In genomic region chr14:68693926-68694325, GRCh38 we compare ENCODE assay signal across 18 cellular contexts.
A peak's percentile ranks its signal among the peaks of the same experiment; 100 is the strongest.
DNase-seq lines count a peak whose midpoint lies in the region; ATAC-seq and TF ChIP-seq lines count a peak whose summit lies in the region.
"Had no signal": no experiment of that assay in that cellular context is flagged by ENCODE, and none has a peak within 500 bp of the region (broad histone marks: within the 10 kb centered on the region; RNA-seq: fewer than 3 reads in every experiment).

No MANE protein-coding gene starts in this region.

- H3K4me3 Mint-ChIP-seq in HFFc6 (no peak overlapping the region), brain (no peak overlapping the region), memory B cell (no peak overlapping the region)
- no peak overlapping the region for H3K4me3 Mint-ChIP-seq in stimulated activated memory B cell treated with anti-CD40 and anti-IgM and Interleukin-4, amounts not matched to agents 10 μg/mL and 1 μg/mL and 100 μg/mL, for 72 hours
- H3K4me3 Mint-ChIP-seq: activated CD8-positive, alpha-beta T cell treated with anti-CD3 and anti-CD28 coated beads for 36 hours; activated naive CD8-positive, alpha-beta T cell treated with anti-CD3 and anti-CD28 coated beads for 36 hours; activated T-cell treated with anti-CD3 and anti-CD28 coated beads, Interleukin-2, amount 50 U/mL, for 4 hours; B cell; natural killer cell; stimulated activated naive CD8-positive, alpha-beta T cell treated with anti-CD3 and anti-CD28 coated beads, Interleukin-15, Interleukin-2, amounts not matched to agents 100 ng/mL and 50 ng/mL, for 24 hours; type B pancreatic cell had no signal

- no peak for TF ChIP-seq CTCF in HFFc6 (IDR thresholded peaks at IDR 0.05)
- no peak for TF ChIP-seq CTCF in brain (conservative IDR thresholded peaks at IDR 0.05)

- H3K4me1 Mint-ChIP-seq in HFFc6 (ENCODE audit: low read depth) (peaks cover 64% of the 10 kb centered on the region), brain (peaks cover 58% of the 10 kb centered on the region), memory B cell (peaks cover 21% of the 10 kb centered on the region)
- H3K4me1 Mint-ChIP-seq in stimulated activated memory B cell treated with anti-CD40 and anti-IgM and Interleukin-4, amounts not matched to agents 10 μg/mL and 1 μg/mL and 100 μg/mL, for 72 hours = peaks cover 63% of the 10 kb centered on the region

- no peaks in the 10 kb centered on the region for H3K36me3 Mint-ChIP-seq in HFFc6 (ENCODE audit: low read depth)
- no peaks in the 10 kb centered on the region for H3K36me3 Mint-ChIP-seq in brain
- H3K36me3 Mint-ChIP-seq in memory B cell = no peaks in the 10 kb centered on the region
- no peaks in the 10 kb centered on the region for H3K36me3 Mint-ChIP-seq in stimulated activated memory B cell treated with anti-CD40 and anti-IgM and Interleukin-4, amounts not matched to agents 10 μg/mL and 1 μg/mL and 100 μg/mL, for 72 hours
- H3K36me3 Mint-ChIP-seq: activated naive CD8-positive, alpha-beta T cell treated with anti-CD3 and anti-CD28 coated beads for 36 hours; natural killer cell had no signal

- H3K27ac Mint-ChIP-seq in HFFc6 = peak overlapping the region; percentile 73
- peak overlapping the region in 4 of 5 experiments; percentile 26 to 99 (median 70) for H3K27ac Mint-ChIP-seq in brain
- H3K27ac Mint-ChIP-seq in memory B cell = peak overlapping the region; percentile 73
- peak overlapping the region; percentile 64 for H3K27ac Mint-ChIP-seq in stimulated activated memory B cell treated with anti-CD40 and anti-IgM and Interleukin-4, amounts not matched to agents 10 μg/mL and 1 μg/mL and 100 μg/mL, for 72 hours
- H3K27ac Mint-ChIP-seq: activated CD8-positive, alpha-beta T cell treated with anti-CD3 and anti-CD28 coated beads for 36 hours; activated naive CD8-positive, alpha-beta T cell treated with anti-CD3 and anti-CD28 coated beads for 36 hours; B cell; stimulated activated naive CD8-positive, alpha-beta T cell treated with anti-CD3 and anti-CD28 coated beads, Interleukin-15, Interleukin-2, amounts not matched to agents 100 ng/mL and 50 ng/mL, for 24 hours; type B pancreatic cell had no signal

- no peak for ATAC-seq in memory B cell (ENCODE audit: low read depth)
- ATAC-seq in stimulated activated memory B cell treated with anti-CD40 and anti-IgM and Interleukin-4, amounts not matched to agents 10 μg/mL and 1 μg/mL and 100 μg/mL, for 72 hours = no peak
- no peak for ATAC-seq in HG02973 (IDR thresholded peaks at IDR 0.05; ENCODE audit: unreplicated experiment)
- no peak for ATAC-seq in HG03097 (IDR thresholded peaks at IDR 0.05; ENCODE audit: low FRiP score, unreplicated experiment)
- no peak for ATAC-seq in GM18858 (IDR thresholded peaks at IDR 0.05; ENCODE audit: unreplicated experiment)
- ATAC-seq: activated CD8-positive, alpha-beta T cell treated with anti-CD3 and anti-CD28 coated beads for 36 hours; activated T-cell treated with anti-CD3 and anti-CD28 coated beads, Interleukin-2, amount 50 U/mL, for 4 hours; natural killer cell had no signal

- H3K9me3 Mint-ChIP-seq in HFFc6 (no peaks in the 10 kb centered on the region), brain (peaks cover 0 to 8% (median 5%) of the 10 kb centered on the region in 5 experiments), memory B cell (no peaks in the 10 kb centered on the region)
- H3K9me3 Mint-ChIP-seq in stimulated activated memory B cell treated with anti-CD40 and anti-IgM and Interleukin-4, amounts not matched to agents 10 μg/mL and 1 μg/mL and 100 μg/mL, for 72 hours = no peaks in the 10 kb centered on the region
- H3K9me3 Mint-ChIP-seq: activated naive CD8-positive, alpha-beta T cell treated with anti-CD3 and anti-CD28 coated beads for 36 hours; activated T-cell treated with anti-CD3 and anti-CD28 coated beads, Interleukin-2, amount 50 U/mL, for 4 hours; natural killer cell; stimulated activated naive CD8-positive, alpha-beta T cell treated with anti-CD3 and anti-CD28 coated beads, Interleukin-15, Interleukin-2, amounts not matched to agents 100 ng/mL and 50 ng/mL, for 24 hours had no signal

- no peak for DNase-seq in HFFc6
- DNase-seq in memory B cell (ENCODE audit: low spot score in 2 of 2) = no peak
- DNase-seq: activated CD8-positive, alpha-beta T cell treated with anti-CD3 and anti-CD28 coated beads for 36 hours; activated naive CD8-positive, alpha-beta T cell treated with anti-CD3 and anti-CD28 coated beads for 36 hours; activated T-cell treated with anti-CD3 and anti-CD28 coated beads, Interleukin-2, amount 50 U/mL, for 4 hours; hypothalamus; natural killer cell; NCI-H146; NCI-H2171; NCI-H526 had no signal

- H3K27me3 Mint-ChIP-seq in HFFc6 (ENCODE audit: insufficient read depth) (no peaks in the 10 kb centered on the region; the same call in 1 of the 2 replicates), brain (peaks cover 5% of the 10 kb centered on the region), memory B cell (no peaks in the 10 kb centered on the region)
- no peaks in the 10 kb centered on the region for H3K27me3 Mint-ChIP-seq in stimulated activated memory B cell treated with anti-CD40 and anti-IgM and Interleukin-4, amounts not matched to agents 10 μg/mL and 1 μg/mL and 100 μg/mL, for 72 hours
- H3K27me3 Mint-ChIP-seq: activated CD8-positive, alpha-beta T cell treated with anti-CD3 and anti-CD28 coated beads for 36 hours; activated naive CD8-positive, alpha-beta T cell treated with anti-CD3 and anti-CD28 coated beads for 36 hours; B cell; stimulated activated naive CD8-positive, alpha-beta T cell treated with anti-CD3 and anti-CD28 coated beads, Interleukin-15, Interleukin-2, amounts not matched to agents 100 ng/mL and 50 ng/mL, for 24 hours; type B pancreatic cell had no signal
